In genomic region chr1:1358433-1359201, GRCh38 we compare ENCODE assay signal across 8 cellular contexts. TPM values are rescaled to one million over a fixed set of nuclear protein-coding genes. Genes with fewer than 3 reads are reported as not detected.
A peak's percentile ranks its signal among the peaks of the same experiment; 100 is the strongest.
DNase-seq lines count a peak whose midpoint lies in the region; ATAC-seq and TF ChIP-seq lines count a peak whose summit lies in the region.

TSS of gene MXRA8 (minus strand) at chr1:1358555. CDS start at chr1:1358504, 51 bp downstream.

- no peak for ATAC-seq in GM18907 (IDR thresholded peaks at IDR 0.05; ENCODE audit: unreplicated experiment)
- ATAC-seq in HG03520 (IDR thresholded peaks at IDR 0.05; ENCODE audit: unreplicated experiment) = no peak

- H3K36me3 ChIP-seq in spleen = peaks cover 0 to 16% (median 0%) of the 10 kb centered on the region in 6 donors

- no peak for TF ChIP-seq CTCF in HFF-Myc (IDR thresholded peaks at IDR 0.05; ENCODE audit: low read depth, low read length, missing control alignments)
- no peak for TF ChIP-seq CTCF in astrocyte of the cerebellum (IDR thresholded peaks at IDR 0.05; ENCODE audit: low read depth, low read length, missing control alignments)
- no peak for TF ChIP-seq CTCF in spleen (IDR thresholded peaks at IDR 0.05 in 8 of 11, conservative IDR thresholded peaks at IDR 0.05 in 3 of 11)

- WGBS in spleen, 5 donors = 14 to 42% (median 28%) methylated on average over 24 to 27 of the region's 27 CpGs

- in situ Hi-C loops in astrocyte of the cerebellum (cut with HindIII; ENCODE audit: low sequenced_read_pairs) = no loop called here

- no peak for DNase-seq in HFF-Myc (ENCODE audit: extremely low read depth, low read depth)
- DNase-seq in astrocyte of the cerebellum (ENCODE audit: low read depth) = no peak
- DNase-seq in islet precursor cell = peak; percentile 93
- DNase-seq in spleen = no peak
- no peak for DNase-seq in NCI-H187 (lab: John Stamatoyannopoulos, UW)
- no peak for DNase-seq in NCI-H1105 treated with DMSO at 0.1 percent for 48 hours (lab: John Stamatoyannopoulos, UW)

- peak within 1 kb of the TSS; percentile 13 to 83 (median 71) for H3K27ac ChIP-seq in spleen

- intact Hi-C loops in spleen (cut with DNase I; ENCODE audit: low total_unique reads) = no loop called here

- no peak for TF ChIP-seq POLR2A in spleen (IDR thresholded peaks at IDR 0.05)

- no peaks in the 10 kb centered on the region for H3K9me3 ChIP-seq in spleen

- H3K4me1 ChIP-seq in spleen = peaks cover 0 to 79% (median 35%) of the 10 kb centered on the region in 6 donors

- H3K4me3 ChIP-seq in HFF-Myc (replicated peaks; ENCODE audit: low read depth, low read length) (peak within 1 kb of the TSS; percentile 77), astrocyte of the cerebellum (ENCODE audit: low read depth, low read length) (peak within 1 kb of the TSS; percentile 87), spleen (peak within 1 kb of the TSS; percentile 15 to 64 (median 36))

- peaks cover 0 to 86% (median 55%) of the 10 kb centered on the region in 7 donors for H3K27me3 ChIP-seq in spleen (replicated peaks in 1 of 7)

RNA-seq across cellular contexts. Expression of gene MXRA8, which starts in this region (rescaled TPM):
- 10 to 100 TPM; 25.9 to 71.7 (median 49.3) TPM for total RNA-seq in spleen
- polyA plus RNA-seq in spleen = 10 to 100 TPM; 37.9 to 57.5 (median 44.8) TPM

Comparison
In these comparisons a context has a peak if more than half of its experiments do, and no peak if none do; other contexts are left out.
1. H3K4me3 ChIP-seq: peak in every context shown above with its lines; median percentile 87 in astrocyte of the cerebellum; 77 in HFF-Myc; 36 in spleen.